ENCODE assay signal across 8 cellular contexts in genomic region chr1:85576642-85577420, GRCh38. TPM values are rescaled to one million over a fixed set of nuclear protein-coding genes. Genes with fewer than 3 reads are reported as not detected.
A peak's percentile ranks its signal among the peaks of the same experiment; 100 is the strongest.
DNase-seq lines count a peak whose midpoint lies in the region; ATAC-seq and TF ChIP-seq lines count a peak whose summit lies in the region.

No MANE protein-coding gene starts in this region.

- 0 to 1% methylated on average over 3 to 88 of the region's 90 CpGs for WGBS in body of pancreas, 2 donors

- CTCF ChIA-PET in PC-9 (lab: Charles Lee): interaction anchor here (0.6 to 1.4 kb wide), 3 partner anchors 115 to 232 kb away, joined by 3 to 4 read pairs (median 3); no protein-coding TSS in a partner anchor

- H3K4me3 ChIP-seq in PC-9 (peak overlapping the region; percentile 74), body of pancreas (peak overlapping the region; percentile 23 to 55), iPS-18a (ENCODE audit: low read length) (peak overlapping the region; percentile 65), skeletal muscle satellite cell (ENCODE audit: low read length) (peak overlapping the region; percentile 83)

- H3K9me3 ChIP-seq in PC-9 (ENCODE audit: insufficient read depth, low read depth) (no peaks in the 10 kb centered on the region), body of pancreas (no peaks in the 10 kb centered on the region), iPS-18a (ENCODE audit: control insufficient read depth, low read depth, low read length) (no peaks in the 10 kb centered on the region), skeletal muscle satellite cell (replicated peaks; ENCODE audit: low read length) (no peaks in the 10 kb centered on the region)

- H3K9ac ChIP-seq in iPS-18a (ENCODE audit: low read length) (peak overlapping the region; percentile 60), skeletal muscle satellite cell (ENCODE audit: low read depth, low read length) (peak overlapping the region; percentile 99)

- BruUV-seq in PC-9 (replicated peaks; lab: Mats Ljungman, UMichigan): no TSS peak

- POLR2A ChIA-PET in PC-9 (lab: Charles Lee; ENCODE audit: unreplicated experiment): interaction anchor here (0.6 to 1.0 kb wide), 5 partner anchors 80 to 301 kb away, joined by 3 to 5 read pairs (median 3); partner anchors contain the start of gene BCL10

- intact Hi-C loops in PC-9 (cut with micrococcal nuclease; ENCODE audit: unreplicated experiment): loop anchor here (2.0 kb wide), 1 partner anchor 232 kb away; no protein-coding TSS in a partner anchor
- intact Hi-C loops in body of pancreas (cut with DNase I): no loop called here

- peak; percentile 76 to 83 (median 79) for TF ChIP-seq POLR2A in body of pancreas (IDR thresholded peaks at IDR 0.05)

- H3K4me1 ChIP-seq in PC-9 (replicated peaks; ENCODE audit: insufficient read depth): peaks cover 50% of the 10 kb centered on the region
- peaks cover 25% of the 10 kb centered on the region for H3K4me1 ChIP-seq in body of pancreas
- H3K4me1 ChIP-seq in iPS-18a (ENCODE audit: control insufficient read depth, low read depth, low read length): peaks cover 24% of the 10 kb centered on the region
- H3K4me1 ChIP-seq in skeletal muscle satellite cell (ENCODE audit: control insufficient read depth, insufficient read depth, low read length): peaks cover 47% of the 10 kb centered on the region

- peaks cover 12% of the 10 kb centered on the region for H3K79me2 ChIP-seq in PC-9 (ENCODE audit: low read depth)

- peak; percentile 52 for DNase-seq in DMS53 treated with DMSO at 0.1 percent for 48 hours (lab: John Stamatoyannopoulos, UW; ENCODE audit: unreplicated experiment)
- DNase-seq in PC-9: peak; percentile 74 to 83
- DNase-seq in body of pancreas: peak; percentile 85 to 88 (median 88)
- DNase-seq in NCI-H128 (lab: John Stamatoyannopoulos, UW; ENCODE audit: unreplicated experiment): no peak

- peaks cover 49% of the 10 kb centered on the region for H3F3A ChIP-seq in PC-9 (ENCODE audit: insufficient read depth, low read depth)

- TF ChIP-seq CTCF in PC-9 (conservative IDR thresholded peaks at IDR 0.05) (peak; percentile 79), body of pancreas (IDR thresholded peaks at IDR 0.05) (peak; percentile 56 to 90 (median 86))

- H3K4me2 ChIP-seq in PC-9 (peak overlapping the region; percentile 99), skeletal muscle satellite cell (ENCODE audit: low read length) (peak overlapping the region; percentile 89)

- no peaks in the 10 kb centered on the region for H3K36me3 ChIP-seq in PC-9 (ENCODE audit: low read depth)
- no peaks in the 10 kb centered on the region for H3K36me3 ChIP-seq in body of pancreas (replicated peaks in 1 of 2; ENCODE audit: insufficient read depth in 1 of 2, low read depth in 2 of 2)
- peaks cover under 1% of the 10 kb centered on the region for H3K36me3 ChIP-seq in iPS-18a (ENCODE audit: control insufficient read depth, low read depth, low read length)
- peaks cover 47% of the 10 kb centered on the region for H3K36me3 ChIP-seq in skeletal muscle satellite cell (ENCODE audit: insufficient read depth, low read length)

- no peaks in the 10 kb centered on the region for H4K20me1 ChIP-seq in PC-9 (ENCODE audit: insufficient read depth)

- ATAC-seq in GM19328 (IDR thresholded peaks at IDR 0.05; ENCODE audit: unreplicated experiment) (peak; percentile 69), HG03354 (IDR thresholded peaks at IDR 0.05; ENCODE audit: poor library complexity, severe bottlenecking, unreplicated experiment) (peak; percentile 85), body of pancreas (peak; percentile 64)

- H3K27me3 ChIP-seq in PC-9 (ENCODE audit: insufficient read depth, low read depth) (no peaks in the 10 kb centered on the region), body of pancreas (no peaks in the 10 kb centered on the region), iPS-18a (ENCODE audit: control insufficient read depth, insufficient read depth, low read length) (peaks cover 44% of the 10 kb centered on the region), skeletal muscle satellite cell (ENCODE audit: control insufficient read depth, insufficient read depth, low read length) (no peaks in the 10 kb centered on the region)

- H3K27ac ChIP-seq in PC-9: peak overlapping the region; percentile 47
- peak overlapping the region; percentile 84 to 93 (median 88) for H3K27ac ChIP-seq in body of pancreas
- no peak overlapping the region for H3K27ac ChIP-seq in iPS-18a (ENCODE audit: low read length)

- H2AFZ ChIP-seq in PC-9: peak overlapping the region; percentile 96

- H3K9me2 ChIP-seq in PC-9 (ENCODE audit: insufficient read depth): no peaks in the 10 kb centered on the region

RNA-seq across cellular contexts. Expression of gene CCN1, which starts 3.7 kb away (rescaled TPM):
- total RNA-seq in PC-9 (2021) (75.6 and 92.8 TPM in 2 replicates), body of pancreas (100 to 1,000 TPM in 1 of 2 donors, 10 to 100 TPM in 1; 63.3 to 135 TPM)
- 17.5 and 49.4 TPM in 2 replicates for total RNA-seq in skeletal muscle satellite cell (2012; rRNA removed)
